In the genomic region with DNA sequence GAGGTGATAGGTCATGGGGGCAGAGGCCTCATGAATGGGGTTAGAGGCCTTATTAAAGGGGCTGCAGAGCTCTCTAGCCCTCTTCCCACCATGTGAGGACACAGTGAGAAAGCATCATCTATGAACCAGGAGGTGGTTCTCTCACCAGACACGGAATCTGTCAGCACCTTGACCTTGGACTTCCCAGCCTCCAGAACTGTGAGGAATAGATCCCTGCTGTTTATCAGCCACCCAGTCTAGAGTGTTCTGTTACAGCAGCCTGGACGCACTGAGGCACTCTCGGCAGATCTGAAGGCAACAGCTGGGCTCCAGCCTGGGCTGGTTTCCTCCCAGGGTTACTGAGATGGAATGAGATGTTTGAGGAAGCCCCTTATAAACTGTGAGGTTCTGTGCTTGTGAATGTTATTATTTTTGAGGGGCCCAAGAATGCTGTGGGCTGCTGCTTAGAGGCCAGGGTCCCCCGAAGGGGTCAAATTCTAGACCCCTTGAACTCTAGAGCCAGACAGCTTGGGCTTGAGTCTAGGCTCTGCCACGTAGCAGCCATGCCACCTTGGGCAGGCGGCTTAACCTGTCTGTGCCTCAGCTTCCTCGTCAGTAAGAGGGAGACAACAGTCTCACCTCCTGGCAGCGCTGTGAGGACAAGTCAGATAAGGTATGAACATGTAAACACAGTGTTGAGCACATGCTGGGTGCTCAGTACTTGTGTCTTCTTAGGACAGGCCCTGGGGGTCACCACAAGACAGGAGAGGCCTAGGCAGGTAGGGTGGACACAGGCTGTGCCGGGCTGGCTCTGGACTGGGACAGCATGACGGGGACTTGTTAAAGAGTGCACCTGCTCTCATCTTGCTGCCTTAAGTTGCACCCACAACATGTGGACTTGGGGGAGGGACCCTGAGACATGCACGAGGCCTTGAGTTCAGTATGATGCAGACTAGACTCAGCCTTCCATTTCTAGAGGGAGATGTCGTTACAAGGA, we compare ENCODE assay signal across 1 cellular context.
TF ChIP-seq lines count a peak whose summit lies in the region.

No MANE protein-coding gene starts in this region.

TF ChIP-seq in GM12878, 131 proteins besides CTCF, POLR2A, EP300 and RAD21:
- TF ChIP-seq TCF12 (IDR thresholded peaks at IDR 0.05; ENCODE audit: low read depth, low read length) (no peak), JUNB (IDR thresholded peaks at IDR 0.05) (no peak), ZBED1 (IDR thresholded peaks at IDR 0.05; ENCODE audit: borderline replicate concordance) (no peak), SIX5 (IDR thresholded peaks at IDR 0.05; ENCODE audit: low read depth, low read length, severe bottlenecking) (no peak), RELB (IDR thresholded peaks at IDR 0.05; ENCODE audit: low read depth) (no peak), CUX1 (IDR thresholded peaks at IDR 0.05; ENCODE audit: insufficient replicate concordance, low read depth, low read length) (no peak), CBFB (IDR thresholded peaks at IDR 0.05; ENCODE audit: low read depth) (no peak), IKZF2 (IDR thresholded peaks at IDR 0.05) (no peak), NFIC (IDR thresholded peaks at IDR 0.05; ENCODE audit: low read depth, low read length) (no peak), SMARCA5 (IDR thresholded peaks at IDR 0.05) (no peak), ZBTB40 (IDR thresholded peaks at IDR 0.05; ENCODE audit: borderline replicate concordance) (no peak), CEBPB (IDR thresholded peaks at IDR 0.05; ENCODE audit: borderline replicate concordance in 1 of 2, low read depth in 2 of 2, low read length in 2 of 2) (no peak), SPI1 (IDR thresholded peaks at IDR 0.05; ENCODE audit: borderline replicate concordance, insufficient read depth, low read depth, low read length) (no peak), BACH1 (IDR thresholded peaks at IDR 0.05; ENCODE audit: borderline replicate concordance) (no peak), STAT3 (IDR thresholded peaks at IDR 0.05; ENCODE audit: low read depth, low read length) (no peak), TCF7 (IDR thresholded peaks at IDR 0.05; ENCODE audit: borderline replicate concordance) (no peak), TAF1 (IDR thresholded peaks at IDR 0.05; ENCODE audit: borderline replicate concordance, low read depth, low read length) (no peak), RB1 (IDR thresholded peaks at IDR 0.05; ENCODE audit: borderline replicate concordance) (no peak)
- TF ChIP-seq, protein P1, sequence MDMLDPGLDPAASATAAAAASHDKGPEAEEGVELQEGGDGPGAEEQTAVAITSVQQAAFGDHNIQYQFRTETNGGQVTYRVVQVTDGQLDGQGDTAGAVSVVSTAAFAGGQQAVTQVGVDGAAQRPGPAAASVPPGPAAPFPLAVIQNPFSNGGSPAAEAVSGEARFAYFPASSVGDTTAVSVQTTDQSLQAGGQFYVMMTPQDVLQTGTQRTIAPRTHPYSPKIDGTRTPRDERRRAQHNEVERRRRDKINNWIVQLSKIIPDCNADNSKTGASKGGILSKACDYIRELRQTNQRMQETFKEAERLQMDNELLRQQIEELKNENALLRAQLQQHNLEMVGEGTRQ (IDR thresholded peaks at IDR 0.05; ENCODE audit: borderline replicate concordance, low read depth, low read length), result no peak
- TF ChIP-seq, protein P2, sequence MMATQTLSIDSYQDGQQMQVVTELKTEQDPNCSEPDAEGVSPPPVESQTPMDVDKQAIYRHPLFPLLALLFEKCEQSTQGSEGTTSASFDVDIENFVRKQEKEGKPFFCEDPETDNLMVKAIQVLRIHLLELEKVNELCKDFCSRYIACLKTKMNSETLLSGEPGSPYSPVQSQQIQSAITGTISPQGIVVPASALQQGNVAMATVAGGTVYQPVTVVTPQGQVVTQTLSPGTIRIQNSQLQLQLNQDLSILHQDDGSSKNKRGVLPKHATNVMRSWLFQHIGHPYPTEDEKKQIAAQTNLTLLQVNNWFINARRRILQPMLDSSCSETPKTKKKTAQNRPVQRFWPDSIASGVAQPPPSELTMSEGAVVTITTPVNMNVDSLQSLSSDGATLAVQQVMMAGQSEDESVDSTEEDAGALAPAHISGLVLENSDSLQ (IDR thresholded peaks at IDR 0.05), result no peak
